23 cellular contexts compared by ENCODE assay signal in genomic region chr22:44938886-44939285, GRCh38.
"Had no signal": no experiment of that assay in that cellular context is flagged by ENCODE, and none has a peak within 500 bp of the region (broad histone marks: within the 10 kb centered on the region; RNA-seq: fewer than 3 reads in every experiment).

No MANE protein-coding gene starts in this region.

- H3K27ac Mint-ChIP-seq: activated CD4-positive, alpha-beta memory T cell treated with anti-CD3 and anti-CD28 coated beads, Interleukin-2, amount 10 ng/mL, durations not matched to agents 7 days and 5 days; activated CD4-positive, alpha-beta T cell treated with anti-CD3 and anti-CD28 coated beads for 36 hours; activated naive CD4-positive, alpha-beta T cell treated with anti-CD3 and anti-CD28 coated beads, Interleukin-2, amount 50 U/mL, for 24 hours; activated T-helper 17 cell treated with anti-CD3 and anti-CD28 coated beads, Interleukin-2, amount 50 U/mL, for 72 hours; IgD-negative memory B cell had no signal

- H3K9me3 Mint-ChIP-seq: activated CD4-positive, alpha-beta memory T cell treated with anti-CD3 and anti-CD28 coated beads, Interleukin-2, amount 10 ng/mL, durations not matched to agents 7 days and 5 days; activated naive CD4-positive, alpha-beta T cell treated with anti-CD3 and anti-CD28 coated beads, Interleukin-2, amount 50 U/mL, for 24 hours; activated T-helper 17 cell treated with anti-CD3 and anti-CD28 coated beads, Interleukin-2, amount 50 U/mL, for 72 hours; central memory CD8-positive, alpha-beta T cell; IgD-negative memory B cell had no signal

- DNase-seq: activated CD4-positive, alpha-beta memory T cell treated with anti-CD3 and anti-CD28 coated beads, Interleukin-2, amount 10 ng/mL, durations not matched to agents 7 days and 5 days; activated CD4-positive, alpha-beta T cell treated with anti-CD3 and anti-CD28 coated beads for 36 hours; activated CD4-positive, alpha-beta T cell treated with anti-CD3 and anti-CD28 coated beads, Interleukin-2, amount 50 U/mL, for 1 hour; activated gamma-delta T cell treated with Interleukin-2 at 50 U/mL for 16 hours; activated T-cell treated with anti-CD3 and anti-CD28 coated beads for 4 hours; activated T-cell treated with anti-CD3 and anti-CD28 coated beads, Interleukin-2, amount 50 U/mL, for 48 hours; aorta; KG1; NCI-H1048; NCI-H146; NCI-H187 treated with DMSO at 0.1 percent for 48 hours; NCI-H2081 treated with DMSO at 0.1 percent for 48 hours; NCI-H2171 treated with DMSO at 0.1 percent for 48 hours; NCI-H510A treated with DMSO at 0.1 percent for 48 hours; NCI-H748 treated with DMSO at 0.1 percent for 48 hours; Peyer's patch; SIG-M5; T-helper 2 cell; WERI-Rb-1 had no signal

- H3K27me3 Mint-ChIP-seq: activated CD4-positive, alpha-beta memory T cell treated with anti-CD3 and anti-CD28 coated beads, Interleukin-2, amount 10 ng/mL, durations not matched to agents 7 days and 5 days; activated CD4-positive, alpha-beta T cell treated with anti-CD3 and anti-CD28 coated beads for 36 hours had no signal

- H3K4me1 Mint-ChIP-seq: activated CD4-positive, alpha-beta memory T cell treated with anti-CD3 and anti-CD28 coated beads, Interleukin-2, amount 10 ng/mL, durations not matched to agents 7 days and 5 days; activated CD4-positive, alpha-beta T cell treated with anti-CD3 and anti-CD28 coated beads for 36 hours; activated naive CD4-positive, alpha-beta T cell treated with anti-CD3 and anti-CD28 coated beads, Interleukin-2, amount 50 U/mL, for 24 hours; activated T-helper 17 cell treated with anti-CD3 and anti-CD28 coated beads, Interleukin-2, amount 50 U/mL, for 72 hours; central memory CD8-positive, alpha-beta T cell; IgD-negative memory B cell had no signal

- H3K36me3 Mint-ChIP-seq: activated naive CD4-positive, alpha-beta T cell treated with anti-CD3 and anti-CD28 coated beads, Interleukin-2, amount 50 U/mL, for 24 hours had no signal

- H3K4me3 Mint-ChIP-seq: activated CD4-positive, alpha-beta memory T cell treated with anti-CD3 and anti-CD28 coated beads, Interleukin-2, amount 10 ng/mL, durations not matched to agents 7 days and 5 days; activated CD4-positive, alpha-beta T cell treated with anti-CD3 and anti-CD28 coated beads for 36 hours; activated naive CD4-positive, alpha-beta T cell treated with anti-CD3 and anti-CD28 coated beads, Interleukin-2, amount 50 U/mL, for 24 hours; activated T-helper 17 cell treated with anti-CD3 and anti-CD28 coated beads, Interleukin-2, amount 50 U/mL, for 72 hours; central memory CD8-positive, alpha-beta T cell; IgD-negative memory B cell had no signal
